8 cellular contexts compared by ENCODE assay signal in the genomic region with DNA sequence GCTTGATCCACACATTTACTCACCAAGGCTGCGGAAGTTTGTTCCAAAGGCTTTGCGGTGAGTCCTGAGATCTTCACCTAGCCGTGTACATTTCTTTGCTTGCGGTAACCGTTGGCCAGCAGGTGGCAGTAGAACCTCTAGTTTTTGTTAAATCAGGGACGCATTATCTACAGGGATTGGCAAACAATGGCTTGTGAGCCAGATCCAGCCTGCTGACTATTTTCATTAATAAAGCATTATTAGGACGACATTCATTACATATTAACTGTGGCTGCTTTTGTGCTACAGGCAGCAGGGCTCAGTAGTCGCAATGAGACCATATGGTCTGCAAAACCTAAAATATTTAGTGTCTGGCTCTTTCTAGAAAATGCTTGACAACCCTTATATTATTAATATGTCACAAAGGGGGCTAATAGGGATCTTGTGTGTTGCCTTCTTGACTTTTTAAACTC.
DNase-seq lines count a peak whose midpoint lies in the region; ATAC-seq and TF ChIP-seq lines count a peak whose summit lies in the region.

No MANE protein-coding gene starts in this region.

- TF ChIP-seq POLR2A in erythroblast (IDR thresholded peaks at IDR 0.05; ENCODE audit: low read length) = no peak

- H3K27me3 Mint-ChIP-seq in naive B cell = peaks cover 5 to 19% (median 17%) of the 10 kb centered on the region in 3 donors
- H3K27me3 Mint-ChIP-seq in stimulated activated naive B cell treated with anti-CD40 and anti-IgM and Interleukin-4, amounts not matched to agents 10 μg/mL and 1 μg/mL and 100 μg/mL, for 72 hours = peaks cover 13 to 16% of the 10 kb centered on the region in 2 donors

- peak; percentile 30 for DNase-seq in 8988T
- DNase-seq in HT1080 (ENCODE audit: low read depth) = peak; percentile 58
- DNase-seq in NOMO-1 treated with DMSO at 0.1 percent for 48 hours (lab: John Stamatoyannopoulos, UW; ENCODE audit: unreplicated experiment) = peak; percentile 45
- peak; percentile 25 for DNase-seq in activated CD8-positive, alpha-beta memory T cell treated with anti-CD3 and anti-CD28 coated beads, Interleukin-2, amount 50 U/mL, for 24 hours (ENCODE audit: extremely low read depth)
- peak; percentile 56 to 71 for DNase-seq in erythroblast (lab: John Stamatoyannopoulos, UW)
- DNase-seq in naive B cell = peak; percentile 7
- DNase-seq in stimulated activated naive B cell treated with anti-CD40 and anti-IgM and Interleukin-4, amounts not matched to agents 10 μg/mL and 1 μg/mL and 100 μg/mL, for 72 hours = peak; percentile 41

- no peaks in the 10 kb centered on the region for H3K4me1 Mint-ChIP-seq in naive B cell
- no peaks in the 10 kb centered on the region for H3K4me1 Mint-ChIP-seq in stimulated activated naive B cell treated with anti-CD40 and anti-IgM and Interleukin-4, amounts not matched to agents 10 μg/mL and 1 μg/mL and 100 μg/mL, for 72 hours

- no peaks in the 10 kb centered on the region for H3K36me3 Mint-ChIP-seq in naive B cell
- no peaks in the 10 kb centered on the region for H3K36me3 Mint-ChIP-seq in stimulated activated naive B cell treated with anti-CD40 and anti-IgM and Interleukin-4, amounts not matched to agents 10 μg/mL and 1 μg/mL and 100 μg/mL, for 72 hours

- no peaks in the 10 kb centered on the region for H3K9me3 Mint-ChIP-seq in naive B cell
- no peaks in the 10 kb centered on the region for H3K9me3 Mint-ChIP-seq in stimulated activated naive B cell treated with anti-CD40 and anti-IgM and Interleukin-4, amounts not matched to agents 10 μg/mL and 1 μg/mL and 100 μg/mL, for 72 hours

- peak; percentile 68 for ATAC-seq in GM18498 (IDR thresholded peaks at IDR 0.05; ENCODE audit: unreplicated experiment)
- no peak for ATAC-seq in naive B cell (ENCODE audit: low read depth in 2 of 2)
- ATAC-seq in stimulated activated naive B cell treated with anti-CD40 and anti-IgM and Interleukin-4, amounts not matched to agents 10 μg/mL and 1 μg/mL and 100 μg/mL, for 72 hours (replicated peaks) = peak; percentile 73 to 78

- no peak overlapping the region for H3K4me3 Mint-ChIP-seq in naive B cell
- no peak overlapping the region for H3K4me3 Mint-ChIP-seq in stimulated activated naive B cell treated with anti-CD40 and anti-IgM and Interleukin-4, amounts not matched to agents 10 μg/mL and 1 μg/mL and 100 μg/mL, for 72 hours

- H3K27ac Mint-ChIP-seq in naive B cell = no peak overlapping the region
- H3K27ac Mint-ChIP-seq in stimulated activated naive B cell treated with anti-CD40 and anti-IgM and Interleukin-4, amounts not matched to agents 10 μg/mL and 1 μg/mL and 100 μg/mL, for 72 hours = no peak overlapping the region

Comparison
In these comparisons a context has a peak if more than half of its experiments do, and no peak if none do; other contexts are left out.
1. DNase-seq: peak in every context shown above with its lines; median percentile 64 in erythroblast; 58 in HT1080; 45 in NOMO-1 treated with DMSO at 0.1 percent for 48 hours; 41 in stimulated activated naive B cell treated with anti-CD40 and anti-IgM and Interleukin-4, amounts not matched to agents 10 μg/mL and 1 μg/mL and 100 μg/mL, for 72 hours; 30 in 8988T; 25 in activated CD8-positive, alpha-beta memory T cell treated with anti-CD3 and anti-CD28 coated beads, Interleukin-2, amount 50 U/mL, for 24 hours; 7 in naive B cell.
2. ATAC-seq: peak in GM18498 (single experiment) and stimulated activated naive B cell treated with anti-CD40 and anti-IgM and Interleukin-4, amounts not matched to agents 10 μg/mL and 1 μg/mL and 100 μg/mL, for 72 hours (2 of 2); none in naive B cell (0 of 2).